9 cellular contexts compared by ENCODE assay signal in genomic region chr7:925601-926000, GRCh38. TPM values are rescaled to one million over a fixed set of nuclear protein-coding genes. Genes with fewer than 3 reads are reported as not detected.
DNase-seq lines count a peak whose midpoint lies in the region; ATAC-seq and TF ChIP-seq lines count a peak whose summit lies in the region.
"Had no signal": no experiment of that assay in that cellular context is flagged by ENCODE, and none has a peak within 500 bp of the region (broad histone marks: within the 10 kb centered on the region; RNA-seq: fewer than 3 reads in every experiment).

No MANE protein-coding gene starts in this region.

- H3K27me3 Mint-ChIP-seq in activated CD8-positive, alpha-beta T cell treated with anti-CD3 and anti-CD28 coated beads for 36 hours: no peaks in the 10 kb centered on the region
- H3K27me3 Mint-ChIP-seq in effector memory CD8-positive, alpha-beta T cell: no peaks in the 10 kb centered on the region

- WGBS in sigmoid colon, 2 donors: 16 to 48% methylated on average over 18 of the region's 18 CpGs
- WGBS in prostate gland: 75% methylated on average over 12 of the region's 18 CpGs

- peak overlapping the region; percentile 100 for H3K4me2 ChIP-seq in BLaER1

- TF ChIP-seq EP300 in sigmoid colon (IDR thresholded peaks at IDR 0.05): no peak

- H3K27ac Mint-ChIP-seq in activated CD8-positive, alpha-beta T cell treated with anti-CD3 and anti-CD28 coated beads for 36 hours: peak overlapping the region; percentile 93
- peak overlapping the region; percentile 90 to 96 for H3K27ac Mint-ChIP-seq in effector memory CD8-positive, alpha-beta T cell

- peak; percentile 50 for ATAC-seq in activated CD8-positive, alpha-beta T cell treated with anti-CD3 and anti-CD28 coated beads for 36 hours
- ATAC-seq in effector memory CD8-positive, alpha-beta T cell (replicated peaks): peak; percentile 60
- no peak for ATAC-seq in HG03571 (IDR thresholded peaks at IDR 0.05; ENCODE audit: unreplicated experiment)
- no peak for ATAC-seq in GM21528 (IDR thresholded peaks at IDR 0.05; ENCODE audit: low FRiP score, unreplicated experiment)
- no peak for ATAC-seq in GM18511 (IDR thresholded peaks at IDR 0.05; ENCODE audit: unreplicated experiment)

- H3K4me3 Mint-ChIP-seq in activated CD8-positive, alpha-beta T cell treated with anti-CD3 and anti-CD28 coated beads for 36 hours: peak overlapping the region; percentile 47
- H3K4me3 Mint-ChIP-seq in effector memory CD8-positive, alpha-beta T cell: peak overlapping the region; percentile 84 to 91

- H3K36me3 ChIP-seq in BLaER1: no peaks in the 10 kb centered on the region
- no peaks in the 10 kb centered on the region for H3K36me3 ChIP-seq in sigmoid colon
- H3K36me3 ChIP-seq in prostate gland: no peaks in the 10 kb centered on the region

- H3K36me3 Mint-ChIP-seq in activated CD8-positive, alpha-beta T cell treated with anti-CD3 and anti-CD28 coated beads for 36 hours (ENCODE audit: low read depth): peaks cover 20% of the 10 kb centered on the region
- peaks cover 34% of the 10 kb centered on the region for H3K36me3 Mint-ChIP-seq in effector memory CD8-positive, alpha-beta T cell (ENCODE audit: insufficient read depth)

- H3K4me1 Mint-ChIP-seq in activated CD8-positive, alpha-beta T cell treated with anti-CD3 and anti-CD28 coated beads for 36 hours (ENCODE audit: low read depth): peaks cover 72% of the 10 kb centered on the region
- peaks cover 45 to 49% of the 10 kb centered on the region in 2 donors for H3K4me1 Mint-ChIP-seq in effector memory CD8-positive, alpha-beta T cell (ENCODE audit: low read depth in 2 of 2)

- TF ChIP-seq CTCF in activated CD8-positive, alpha-beta T cell treated with anti-CD3 and anti-CD28 coated beads for 36 hours (IDR thresholded peaks at IDR 0.05): no peak
- TF ChIP-seq CTCF in sigmoid colon (IDR thresholded peaks at IDR 0.05) (no peak), prostate gland (IDR thresholded peaks at IDR 0.05) (no peak)

- H3K4me3 ChIP-seq in BLaER1 (no peak overlapping the region), sigmoid colon (no peak overlapping the region), prostate gland (no peak overlapping the region)

- DNase-seq in activated CD8-positive, alpha-beta T cell treated with anti-CD3 and anti-CD28 coated beads for 36 hours: peak; percentile 95
- DNase-seq in effector memory CD8-positive, alpha-beta T cell: peak; percentile 83 to 87 (median 84)
- peak; percentile 82 for DNase-seq in sigmoid colon
- no peak for DNase-seq in prostate gland (ENCODE audit: low spot score)
- DNase-seq: NCI-H1105 had no signal

- TF ChIP-seq POLR2A in sigmoid colon (IDR thresholded peaks at IDR 0.05): no peak
- TF ChIP-seq POLR2A in prostate gland (IDR thresholded peaks at IDR 0.05): no peak

- POLR2A ChIA-PET in activated CD8-positive, alpha-beta T cell treated with anti-CD3 and anti-CD28 coated beads for 36 hours (lab: Charles Lee): interaction anchor here (0.7 to 1.5 kb wide), 5 partner anchors 11 to 1555 kb away, joined by 3 to 7 read pairs (median 3); partner anchors contain the start of gene COX19

- peak overlapping the region; percentile 74; the same call in 1 of the 2 replicates for H3K9ac ChIP-seq in BLaER1

- H3K27ac ChIP-seq in BLaER1: peak overlapping the region; percentile 82
- peak overlapping the region; percentile 12 to 81 (median 74) for H3K27ac ChIP-seq in sigmoid colon
- H3K27ac ChIP-seq in prostate gland: no peak overlapping the region

- CTCF ChIA-PET in activated CD8-positive, alpha-beta T cell treated with anti-CD3 and anti-CD28 coated beads for 36 hours (lab: Charles Lee): interaction anchor here (1.1 to 1.2 kb wide), 2 partner anchors 48 to 67 kb away, joined by 3 to 5 read pairs; no protein-coding TSS in a partner anchor

- H3K9me3 ChIP-seq in BLaER1 (no peaks in the 10 kb centered on the region), sigmoid colon (no peaks in the 10 kb centered on the region), prostate gland (no peaks in the 10 kb centered on the region)

- intact Hi-C loops in activated CD8-positive, alpha-beta T cell treated with anti-CD3 and anti-CD28 coated beads for 36 hours (cut with micrococcal nuclease): no loop called here
- intact Hi-C loops in sigmoid colon (cut with DNase I): no loop called here
- intact Hi-C loops in prostate gland (cut with DNase I): no loop called here

- H3K27me3 ChIP-seq in BLaER1 (no peaks in the 10 kb centered on the region), sigmoid colon (no peaks in the 10 kb centered on the region), prostate gland (replicated peaks; ENCODE audit: insufficient read depth) (no peaks in the 10 kb centered on the region)

- peaks cover 3% of the 10 kb centered on the region for H3K9me3 Mint-ChIP-seq in activated CD8-positive, alpha-beta T cell treated with anti-CD3 and anti-CD28 coated beads for 36 hours
- H3K9me3 Mint-ChIP-seq in effector memory CD8-positive, alpha-beta T cell: no peaks in the 10 kb centered on the region

- H3K4me1 ChIP-seq in BLaER1 (peaks cover 95% of the 10 kb centered on the region), sigmoid colon (peaks cover 0 to 50% (median 32%) of the 10 kb centered on the region in 4 donors), prostate gland (replicated peaks) (no peaks in the 10 kb centered on the region)

- no peaks in the 10 kb centered on the region for H4K20me1 ChIP-seq in BLaER1

RNA-seq across cellular contexts. Expression of gene ADAP1, which starts 28.9 kb away (rescaled TPM):
- 10 to 100 TPM; 34.6 to 40.9 TPM for total RNA-seq in activated CD8-positive, alpha-beta T cell treated with anti-CD3 and anti-CD28 coated beads for 36 hours
- total RNA-seq in sigmoid colon (10 to 100 TPM; 11.4 to 72.6 (median 28.9) TPM), prostate gland (1 to 10 TPM; 5.9 to 8.3 TPM)
- 100 to 1,000 TPM in 2 of 3 donors, 10 to 100 TPM in 1; 99.1 to 157 (median 109) TPM for polyA plus RNA-seq in sigmoid colon

RNA-seq across cellular contexts. Expression of gene GET4, which starts 49.2 kb away (rescaled TPM):
- total RNA-seq in activated CD8-positive, alpha-beta T cell treated with anti-CD3 and anti-CD28 coated beads for 36 hours: 10 to 100 TPM; 20.6 to 31.9 TPM
- total RNA-seq in sigmoid colon (10 to 100 TPM; 20.3 to 32.4 (median 25.4) TPM), prostate gland (10 to 100 TPM; 50.0 to 91.9 TPM)
- 10 to 100 TPM; 25.8 to 51.4 (median 31.2) TPM for polyA plus RNA-seq in sigmoid colon

RNA-seq across cellular contexts. Expression of gene COX19, which starts 49.7 kb away (rescaled TPM):
- total RNA-seq in activated CD8-positive, alpha-beta T cell treated with anti-CD3 and anti-CD28 coated beads for 36 hours: 10 to 100 TPM; 15.5 to 18.0 TPM
- 10 to 100 TPM in 1 of 4 donors, 1 to 10 TPM in 3; 8.9 to 12.7 (median 9.3) TPM for total RNA-seq in sigmoid colon
- 10 to 100 TPM in 1 of 3 donors, 1 to 10 TPM in 2; 5.1 to 11.5 (median 6.0) TPM for polyA plus RNA-seq in sigmoid colon
- 10 to 100 TPM; 11.3 to 17.0 TPM for total RNA-seq in prostate gland

RNA-seq across cellular contexts. Expression of gene CYP2W1, which starts 57.4 kb away (rescaled TPM):
- total RNA-seq in activated CD8-positive, alpha-beta T cell treated with anti-CD3 and anti-CD28 coated beads for 36 hours: not detected
- under 1 TPM in 1 of 4 donors, not detected in 3; 0.83 TPM for total RNA-seq in sigmoid colon
- polyA plus RNA-seq in sigmoid colon: 1 to 10 TPM in 1 of 3 donors, not detected in 2; 3.8 TPM
- total RNA-seq in prostate gland: 1 to 10 TPM; 3.1 to 4.0 TPM

Comparison
In these comparisons a context has a peak if more than half of its experiments do, and no peak if none do; other contexts are left out.
1. H3K27ac ChIP-seq: peak in BLaER1 (single experiment) and sigmoid colon (4 of 4); none in prostate gland (0 of 2).
2. ATAC-seq: peak in activated CD8-positive, alpha-beta T cell treated with anti-CD3 and anti-CD28 coated beads for 36 hours (single experiment) and effector memory CD8-positive, alpha-beta T cell (single experiment); none in HG03571 (single experiment), GM21528 (single experiment) and GM18511 (single experiment).